ENCODE assay signal across 21 cellular contexts in genomic region chr11:36013950-36014349, GRCh38.
DNase-seq lines count a peak whose midpoint lies in the region; FAIRE-seq and TF ChIP-seq lines count a peak whose summit lies in the region.
"Had no signal": no experiment of that assay in that cellular context is flagged by ENCODE, and none has a peak within 500 bp of the region (broad histone marks: within the 10 kb centered on the region; RNA-seq: fewer than 3 reads in every experiment).

No MANE protein-coding gene starts in this region.

- no peaks in the 10 kb centered on the region for H3K27me3 ChIP-seq in breast epithelium
- no peaks in the 10 kb centered on the region for H3K27me3 ChIP-seq in keratinocyte (ENCODE audit: control insufficient read depth, extremely low read depth, insufficient read depth, low read length)
- no peaks in the 10 kb centered on the region for H3K27me3 ChIP-seq in prostate gland (replicated peaks; ENCODE audit: insufficient read depth)
- H3K27me3 ChIP-seq: BLaER1 treated with 17β-estradiol and CSF1 and Interleukin-3, amounts not matched to agents 10 nM and 100 nM had no signal

- no TSS peak for BruUV-seq in MCF 10A (replicated peaks; lab: Mats Ljungman, UMichigan)

- H3K4me3 Mint-ChIP-seq in MCF 10A (ENCODE audit: unreplicated experiment) (no peak overlapping the region), brain (peak overlapping the region in 1 of 5 experiments; percentile 30)
- H3K4me3 Mint-ChIP-seq: CD8-positive, alpha-beta T cell; HFFc6 had no signal

- peak overlapping the region; percentile 20 for H2AFZ ChIP-seq in keratinocyte (ENCODE audit: control insufficient read depth, low read length)

- H4K20me1 ChIP-seq in keratinocyte (ENCODE audit: control insufficient read depth, extremely low read depth, insufficient read depth, low read length): no peaks in the 10 kb centered on the region

- FAIRE-seq in keratinocyte (lab: Jason Lieb, UNC): peak; percentile 92
- FAIRE-seq: GM12892, HepG2 had no signal

- H3K27ac Mint-ChIP-seq in MCF 10A (ENCODE audit: low read depth, unreplicated experiment) (peak overlapping the region; percentile 16), brain (peak overlapping the region in 3 of 5 experiments; percentile 11 to 85 (median 48))
- H3K27ac Mint-ChIP-seq: CD8-positive, alpha-beta T cell; HFFc6 had no signal

- no peak overlapping the region for H3K4me3 ChIP-seq in breast epithelium
- peak overlapping the region in 2 of 3 experiments; percentile 22 to 41 for H3K4me3 ChIP-seq in keratinocyte (ENCODE audit: control insufficient read depth in 2 of 3, extremely low read depth in 1 of 3, insufficient read depth in 2 of 3, low read depth in 1 of 3, low read length in 3 of 3)
- H3K4me3 ChIP-seq in prostate gland: no peak overlapping the region
- H3K4me3 ChIP-seq: BLaER1 treated with 17β-estradiol and CSF1 and Interleukin-3, amounts not matched to agents 10 nM and 100 nM had no signal

- H3K27me3 Mint-ChIP-seq in MCF 10A (ENCODE audit: insufficient read depth, unreplicated experiment): no peaks in the 10 kb centered on the region
- no peaks in the 10 kb centered on the region for H3K27me3 Mint-ChIP-seq in brain

- CTCF ChIA-PET in MCF 10A (lab: Yijun Ruan, JAX): interaction anchor here (0.9 to 1.0 kb wide), 2 partner anchors 10 to 526 kb away, joined by 3 read pairs; no protein-coding TSS in a partner anchor

- no peaks in the 10 kb centered on the region for H3K9me3 Mint-ChIP-seq in MCF 10A (ENCODE audit: unreplicated experiment)
- H3K9me3 Mint-ChIP-seq in brain: peaks cover 0 to 5% (median 0%) of the 10 kb centered on the region in 5 experiments
- H3K9me3 Mint-ChIP-seq: CD8-positive, alpha-beta T cell; HFFc6 had no signal

- H3K36me3 Mint-ChIP-seq in MCF 10A (ENCODE audit: insufficient read depth, unreplicated experiment): peaks cover 25% of the 10 kb centered on the region
- H3K36me3 Mint-ChIP-seq in brain: peaks cover 4% of the 10 kb centered on the region
- H3K36me3 Mint-ChIP-seq: CD8-positive, alpha-beta T cell had no signal

- H3K4me1 ChIP-seq in breast epithelium (peaks cover 3 to 15% of the 10 kb centered on the region in 2 donors), keratinocyte (ENCODE audit: control insufficient read depth, extremely low read depth, insufficient read depth, low read length) (peaks cover 62% of the 10 kb centered on the region), prostate gland (replicated peaks) (peaks cover 17% of the 10 kb centered on the region)

- H3K27ac ChIP-seq in breast epithelium (peak overlapping the region in 1 of 2 donors; percentile 17), keratinocyte (ENCODE audit: control insufficient read depth, insufficient read depth, low read length) (peak overlapping the region; percentile 50), prostate gland (peak overlapping the region; percentile 23 to 27)
- H3K27ac ChIP-seq: BLaER1 treated with 17β-estradiol and CSF1 and Interleukin-3, amounts not matched to agents 10 nM and 100 nM; HL-60 had no signal

- H3K9me1 ChIP-seq in keratinocyte (ENCODE audit: control insufficient read depth, extremely low read depth, insufficient read depth, low read length): no peaks in the 10 kb centered on the region

- H3K9ac ChIP-seq in keratinocyte (ENCODE audit: control insufficient read depth, extremely low read depth, insufficient read depth, low read length): no peak overlapping the region
- H3K9ac ChIP-seq: BLaER1 treated with 17β-estradiol and CSF1 and Interleukin-3, amounts not matched to agents 10 nM and 100 nM had no signal

- WGBS in prostate gland: 40% methylated on average over 3 of the region's 3 CpGs

- POLR2A ChIA-PET in MCF 10A (lab: Yijun Ruan, JAX): interaction anchor here (0.7 to 1.6 kb wide), 3 partner anchors 33 to 125 kb away, joined by 3 to 4 read pairs (median 3); no protein-coding TSS in a partner anchor

- peak overlapping the region; percentile 73 for H3K4me2 ChIP-seq in keratinocyte (ENCODE audit: control insufficient read depth, extremely low read depth, insufficient read depth, low read depth, low read length)

- TF ChIP-seq POLR2A in breast epithelium (IDR thresholded peaks at IDR 0.05) (no peak), prostate gland (IDR thresholded peaks at IDR 0.05) (no peak)

- intact Hi-C loops in MCF 10A (cut with micrococcal nuclease): no loop called here
- intact Hi-C loops in breast epithelium (cut with DNase I; ENCODE audit: low total_unique reads): no loop called here
- intact Hi-C loops in prostate gland (cut with DNase I): no loop called here

- no peak for TF ChIP-seq CTCF in MCF 10A (IDR thresholded peaks at IDR 0.05; ENCODE audit: unreplicated experiment)
- no peak for TF ChIP-seq CTCF in breast epithelium (IDR thresholded peaks at IDR 0.05)
- TF ChIP-seq CTCF in brain (conservative IDR thresholded peaks at IDR 0.05): no peak
- no peak for TF ChIP-seq CTCF in keratinocyte (optimal IDR thresholded peaks at IDR 0.05 in 1 of 3, IDR thresholded peaks at IDR 0.05 in 1 of 3, conservative IDR thresholded peaks at IDR 0.05 in 1 of 3; ENCODE audit: extremely low read depth in 1 of 3, insufficient read depth in 2 of 3, low read length in 3 of 3)
- no peak for TF ChIP-seq CTCF in prostate gland (IDR thresholded peaks at IDR 0.05)
- TF ChIP-seq CTCF in GM20000 (IDR thresholded peaks at IDR 0.05; ENCODE audit: extremely low read depth, missing control alignments): no peak

- DNase-seq in MCF 10A (ENCODE audit: unreplicated experiment) (no peak), breast epithelium (ENCODE audit: low spot score in 2 of 2) (no peak), keratinocyte (ENCODE audit: low read depth, low spot score) (no peak), prostate gland (ENCODE audit: low spot score) (no peak), epidermal melanocyte (ENCODE audit: insufficient read length, low spot score) (no peak), GM20000 (ENCODE audit: low spot score) (no peak), GF-D8 (lab: John Stamatoyannopoulos, UW) (no peak)
- DNase-seq: 8988T; CD8-positive, alpha-beta T cell; DND-41; HFFc6; NCI-H1105; NCI-H2081; NCI-H446; NCI-H526 treated with DMSO at 0.1 percent for 48 hours; SHP77 had no signal

- peaks cover 65% of the 10 kb centered on the region for H3K4me1 Mint-ChIP-seq in MCF 10A (ENCODE audit: insufficient read depth, unreplicated experiment)
- peaks cover 69% of the 10 kb centered on the region for H3K4me1 Mint-ChIP-seq in brain

- H3K9me3 ChIP-seq in breast epithelium: no peaks in the 10 kb centered on the region
- H3K9me3 ChIP-seq in keratinocyte (ENCODE audit: control insufficient read depth, low read depth, low read length): no peaks in the 10 kb centered on the region
- H3K9me3 ChIP-seq in prostate gland: no peaks in the 10 kb centered on the region

- dilution Hi-C loops in keratinocyte (cut with MboI; ENCODE audit: extremely low pct_ligation_motif_present, low sequenced_read_pairs): no loop called here

- peaks cover 15% of the 10 kb centered on the region for H3K79me2 ChIP-seq in keratinocyte (ENCODE audit: control insufficient read depth, insufficient read depth, low read length)

- H3K36me3 ChIP-seq in breast epithelium (no peaks in the 10 kb centered on the region), keratinocyte (ENCODE audit: control insufficient read depth in 2 of 2, extremely low read depth in 1 of 2, insufficient read depth in 2 of 2, low read length in 2 of 2) (no peaks in the 10 kb centered on the region), prostate gland (no peaks in the 10 kb centered on the region)

Comparison
In these comparisons a context has a peak if more than half of its experiments do, and no peak if none do; other contexts are left out.
1. H3K4me3 ChIP-seq: peak in keratinocyte (2 of 3); none in breast epithelium (0 of 3) and prostate gland (0 of 2).